In the genomic region with DNA sequence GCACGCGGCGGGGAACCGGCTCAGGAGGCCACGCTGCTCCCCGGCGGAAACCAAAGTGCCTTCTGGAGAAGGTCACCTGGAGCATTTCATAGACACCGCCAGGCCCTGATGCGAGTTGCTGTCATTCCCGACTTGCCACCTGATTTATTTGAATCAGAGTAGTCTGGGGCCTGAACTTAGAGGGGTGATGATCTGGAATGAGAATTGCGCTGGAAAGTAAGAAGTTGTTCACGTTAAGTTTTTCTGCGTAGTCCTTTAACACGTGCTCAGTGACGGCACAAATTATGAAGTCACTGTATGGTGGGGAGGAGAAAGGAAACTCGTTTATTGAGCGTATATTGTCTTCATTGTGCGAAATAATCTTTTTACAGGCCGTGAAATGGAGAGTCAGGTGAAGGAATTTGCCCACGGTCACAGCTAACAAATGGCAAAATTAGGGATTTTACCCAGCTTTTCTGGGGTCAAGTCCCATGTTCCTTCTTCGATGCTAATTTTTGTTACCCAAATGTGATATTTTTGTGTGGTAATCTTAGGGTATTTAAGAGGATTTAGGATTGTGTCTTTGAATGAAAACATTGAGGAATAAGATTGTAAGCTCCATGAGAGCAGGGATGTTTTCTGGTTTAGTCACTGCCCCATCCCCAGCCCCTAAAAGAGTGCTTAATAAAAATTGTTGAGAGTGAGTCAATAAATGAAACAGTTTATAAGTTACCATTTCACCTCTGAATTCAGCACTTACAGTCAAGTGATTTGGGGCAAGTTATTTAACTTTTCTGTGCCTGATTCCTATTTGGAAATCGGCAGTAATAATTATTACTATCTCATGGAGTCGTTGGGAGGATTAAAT, we compare ENCODE assay signal across 8 cellular contexts. TPM values are rescaled to one million over a fixed set of nuclear protein-coding genes. Genes with fewer than 3 reads are reported as not detected.
DNase-seq lines count a peak whose midpoint lies in the region; ATAC-seq and TF ChIP-seq lines count a peak whose summit lies in the region.

No MANE protein-coding gene starts in this region.

- H3K27me3 ChIP-seq in HUES64 (ENCODE audit: insufficient read depth, low read length) = no peaks in the 10 kb centered on the region

- peak overlapping the region; percentile 87 for H3K27ac ChIP-seq in HUES64 (ENCODE audit: low read depth, low read length)

- peak overlapping the region; percentile 95 for H3K9ac ChIP-seq in HUES64 (ENCODE audit: low read depth, low read length)

- TF ChIP-seq CTCF in foreskin fibroblast (IDR thresholded peaks at IDR 0.05; ENCODE audit: low read depth, low read length) (no peak), omental fat pad (IDR thresholded peaks at IDR 0.05) (no peak)

- H3K9me3 ChIP-seq in HUES64 (ENCODE audit: insufficient read depth, low read depth, low read length) = no peaks in the 10 kb centered on the region

- DNase-seq in NCI-H510A treated with DMSO at 0.1 percent for 48 hours (lab: John Stamatoyannopoulos, UW) (peak; percentile 82), NCI-H510A (lab: John Stamatoyannopoulos, UW) (no peak), activated T-cell treated with anti-CD3 and anti-CD28 coated beads for 4 hours (peak; percentile 56), foreskin fibroblast (peak in 1 of 2 donors; percentile 50), omental fat pad (ENCODE audit: low spot score) (no peak), NCI-H345 (lab: John Stamatoyannopoulos, UW) (no peak)

- H3K4me1 ChIP-seq in HUES64 (ENCODE audit: insufficient read depth, low read length) = no peaks in the 10 kb centered on the region; the same call in 1 of the 2 replicates

- peaks cover 14% of the 10 kb centered on the region for H3K36me3 ChIP-seq in HUES64 (ENCODE audit: insufficient read depth, low read length)

- ATAC-seq in omental fat pad (ENCODE audit: low FRiP score) = peak; percentile 37
- no peak for ATAC-seq in GM21576 (IDR thresholded peaks at IDR 0.05; ENCODE audit: unreplicated experiment)

- 19% methylated on average over 23 of the region's 23 CpGs for WGBS in HUES64

- H3K4me3 ChIP-seq in HUES64 (ENCODE audit: low read length) = peak overlapping the region; percentile 91
- peak overlapping the region; percentile 64 to 91 for H3K4me3 ChIP-seq in foreskin fibroblast (ENCODE audit: low read depth in 1 of 2, low read length in 2 of 2)

RNA-seq across cellular contexts. Expression of gene NBL1, which starts 46.4 kb away (rescaled TPM):
- 3.9 TPM for polyA plus RNA-seq in HUES64 (2013, experiment 1 of 2)
- polyA plus RNA-seq in HUES64 (2013, experiment 2 of 2) = 4.6 TPM
- 10 to 100 TPM; 36.8 to 97.9 (median 72.8) TPM for total RNA-seq in omental fat pad

Comparison
In these comparisons a context has a peak if more than half of its experiments do, and no peak if none do; other contexts are left out.
1. DNase-seq: peak in NCI-H510A treated with DMSO at 0.1 percent for 48 hours (single experiment) and activated T-cell treated with anti-CD3 and anti-CD28 coated beads for 4 hours (single experiment); none in NCI-H510A (single experiment), omental fat pad (single experiment) and NCI-H345 (single experiment).